ENCODE assay signal across 34 cellular contexts in the genomic region with DNA sequence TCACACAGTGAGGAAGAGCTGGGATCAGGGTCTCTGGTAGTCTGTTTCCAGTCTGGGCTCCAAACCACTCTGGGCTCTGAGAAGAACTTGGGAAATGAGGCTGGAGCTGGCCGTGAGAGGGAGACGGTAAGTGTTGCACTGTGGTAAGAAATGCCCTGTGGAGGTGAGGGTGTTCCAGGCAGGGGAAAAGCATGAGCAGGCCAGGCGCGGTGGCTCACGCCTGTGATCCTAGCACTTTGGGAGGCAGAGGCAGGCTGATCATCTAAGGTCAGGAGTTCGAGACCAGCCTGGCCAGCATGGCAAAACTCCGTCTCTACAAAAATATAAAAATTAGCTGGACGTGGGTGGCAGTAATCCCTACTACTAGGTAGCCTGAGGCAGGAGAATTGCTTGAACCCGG. TPM values are rescaled to one million over a fixed set of nuclear protein-coding genes. Genes with fewer than 3 reads are reported as not detected.
DNase-seq lines count a peak whose midpoint lies in the region; ATAC-seq and TF ChIP-seq lines count a peak whose summit lies in the region.
"Had no signal": no experiment of that assay in that cellular context is flagged by ENCODE, and none has a peak within 500 bp of the region (broad histone marks: within the 10 kb centered on the region; RNA-seq: fewer than 3 reads in every experiment).

No MANE protein-coding gene starts in this region.

- DNase-seq in HFFc6 (no peak), ascending aorta (ENCODE audit: low spot score in 2 of 2) (no peak), smooth muscle cell (lab: John Stamatoyannopoulos, UW; ENCODE audit: unreplicated experiment) (no peak), AML-193 (lab: John Stamatoyannopoulos, UW) (no peak)
- DNase-seq in stimulated activated CD4-positive, alpha-beta T cell treated with anti-CD3 and anti-CD28 coated beads, Interleukin-4, amount 100 ng/mL, for 1 hour = no peak
- DNase-seq: activated CD4-positive, alpha-beta T cell treated with anti-CD3 and anti-CD28 coated beads for 4 hours; activated effector memory CD4-positive, alpha-beta T cell treated with Interleukin-2 at 50 U/mL for 16 hours; activated T-cell treated with anti-CD3 and anti-CD28 coated beads, Interleukin-2, amount 50 U/mL, for 1 hour; amygdala; DMS153; effector CD8-positive, alpha-beta T cell; islet precursor cell; Kasumi-1; midbrain; natural killer cell; NCI-H1436; NCI-H2081 treated with DMSO at 0.1 percent for 48 hours; NCI-H345; NCI-H69; occipital lobe; SIG-M5; stimulated activated CD4-positive, alpha-beta T cell treated with anti-CD3 and anti-CD28 coated beads, Interleukin-2, amount 100 ng/mL, for 48 hours; SW 1271; upper lobe of left lung had no signal

- no peak overlapping the region for H3K4me3 Mint-ChIP-seq in HFFc6
- H3K4me3 Mint-ChIP-seq: natural killer cell had no signal

- H3K4me1 ChIP-seq in ascending aorta (peaks cover 23 to 42% of the 10 kb centered on the region in 2 donors), muscle layer of duodenum (ENCODE audit: control insufficient read depth in 1 of 2, insufficient read depth in 2 of 2, low read length in 2 of 2) (peaks cover 0 to 8% of the 10 kb centered on the region in 2 donors), skeletal muscle tissue (ENCODE audit: control insufficient read depth in 3 of 3, insufficient read depth in 3 of 3, low read length in 3 of 3) (peaks cover 64 to 90% (median 79%) of the 10 kb centered on the region in 3 donors), smooth muscle cell (ENCODE audit: low read depth) (peaks cover 9% of the 10 kb centered on the region)
- H3K4me1 ChIP-seq: HAP-1 had no signal

- TF ChIP-seq CTCF in HFFc6 (IDR thresholded peaks at IDR 0.05) (no peak), ascending aorta (IDR thresholded peaks at IDR 0.05) (no peak), smooth muscle cell (IDR thresholded peaks at IDR 0.05; ENCODE audit: borderline replicate concordance, insufficient read depth, poor library complexity, severe bottlenecking) (no peak)

- H3K4me3 ChIP-seq in ascending aorta (no peak overlapping the region), muscle layer of duodenum (ENCODE audit: low read depth in 1 of 2, low read length in 2 of 2) (no peak overlapping the region), skeletal muscle tissue (ENCODE audit: low read length in 3 of 3) (peak overlapping the region in 1 of 3 donors; percentile 4), smooth muscle cell (no peak overlapping the region)
- H3K4me3 ChIP-seq: BLaER1 treated with 17β-estradiol and CSF1 and Interleukin-3, amounts not matched to agents 10 nM and 100 nM; GM12878; HAP-1; upper lobe of left lung had no signal

- no peaks in the 10 kb centered on the region for H4K20me1 ChIP-seq in smooth muscle cell (ENCODE audit: low read depth)
- H4K20me1 ChIP-seq: BLaER1 treated with 17β-estradiol and CSF1 and Interleukin-3, amounts not matched to agents 10 nM and 100 nM had no signal

- no peak for ATAC-seq in GM19463 (IDR thresholded peaks at IDR 0.05; ENCODE audit: unreplicated experiment)
- ATAC-seq: GM12878, natural killer cell, Panc1 had no signal

- 93% methylated on average over 9 of the region's 9 CpGs for WGBS in smooth muscle cell (ENCODE audit: low lambda C conversion rate)

- H2AFZ ChIP-seq in smooth muscle cell (ENCODE audit: low read depth) = no peak overlapping the region

- no peaks in the 10 kb centered on the region; the same call in 1 of the 2 replicates for H3K27me3 Mint-ChIP-seq in HFFc6 (ENCODE audit: insufficient read depth)

- peaks cover 5% of the 10 kb centered on the region; the same call in 1 of the 2 replicates for H3K36me3 Mint-ChIP-seq in HFFc6 (ENCODE audit: low read depth)
- H3K36me3 Mint-ChIP-seq: activated naive CD4-positive, alpha-beta T cell treated with anti-CD3 and anti-CD28 coated beads, Interleukin-2, amount 50 U/mL, for 72 hours; natural killer cell had no signal

- no peaks in the 10 kb centered on the region for H3K79me2 ChIP-seq in smooth muscle cell (ENCODE audit: low read depth)

- peaks cover 84% of the 10 kb centered on the region for H3K4me1 Mint-ChIP-seq in HFFc6 (ENCODE audit: low read depth)

- H3F3A ChIP-seq in smooth muscle cell (ENCODE audit: low read depth) = peaks cover 24% of the 10 kb centered on the region

- peak overlapping the region; percentile 27 to 94 (median 88) for H3K9ac ChIP-seq in skeletal muscle tissue (ENCODE audit: low read depth in 1 of 3, low read length in 3 of 3)
- no peak overlapping the region for H3K9ac ChIP-seq in smooth muscle cell (ENCODE audit: low read depth)
- H3K9ac ChIP-seq: BLaER1 treated with 17β-estradiol and CSF1 and Interleukin-3, amounts not matched to agents 10 nM and 100 nM had no signal

- H3K9me3 ChIP-seq in ascending aorta (no peaks in the 10 kb centered on the region), muscle layer of duodenum (ENCODE audit: control insufficient read depth in 1 of 2, low read length in 2 of 2) (no peaks in the 10 kb centered on the region), skeletal muscle tissue (ENCODE audit: control insufficient read depth in 3 of 3, low read length in 3 of 3) (no peaks in the 10 kb centered on the region), smooth muscle cell (replicated peaks; ENCODE audit: low read depth) (no peaks in the 10 kb centered on the region)
- H3K9me3 ChIP-seq: BLaER1 treated with 17β-estradiol and CSF1 and Interleukin-3, amounts not matched to agents 10 nM and 100 nM; HAP-1; upper lobe of left lung had no signal

- no peak overlapping the region for H3K4me2 ChIP-seq in smooth muscle cell
- H3K4me2 ChIP-seq: BLaER1 treated with 17β-estradiol and CSF1 and Interleukin-3, amounts not matched to agents 10 nM and 100 nM had no signal

- peak overlapping the region; percentile 49; the same call in 1 of the 2 replicates for H3K27ac Mint-ChIP-seq in HFFc6
- H3K27ac Mint-ChIP-seq: natural killer cell had no signal

- no peaks in the 10 kb centered on the region for H3K9me3 Mint-ChIP-seq in HFFc6
- H3K9me3 Mint-ChIP-seq: activated naive CD4-positive, alpha-beta T cell treated with anti-CD3 and anti-CD28 coated beads, Interleukin-2, amount 50 U/mL, for 72 hours; natural killer cell had no signal

- H3K36me3 ChIP-seq in ascending aorta (no peaks in the 10 kb centered on the region), muscle layer of duodenum (ENCODE audit: control insufficient read depth in 1 of 2, insufficient read depth in 2 of 2, low read length in 2 of 2) (no peaks in the 10 kb centered on the region), skeletal muscle tissue (ENCODE audit: control insufficient read depth in 3 of 3, insufficient read depth in 3 of 3, low read length in 3 of 3) (no peaks in the 10 kb centered on the region), smooth muscle cell (ENCODE audit: low read depth) (no peaks in the 10 kb centered on the region)
- H3K36me3 ChIP-seq: BLaER1 treated with 17β-estradiol and CSF1 and Interleukin-3, amounts not matched to agents 10 nM and 100 nM; HAP-1; upper lobe of left lung had no signal

- H3K27me3 ChIP-seq in ascending aorta (no peaks in the 10 kb centered on the region), muscle layer of duodenum (ENCODE audit: low read depth, low read length) (no peaks in the 10 kb centered on the region), skeletal muscle tissue (ENCODE audit: control insufficient read depth in 3 of 3, insufficient read depth in 3 of 3, low read length in 3 of 3) (no peaks in the 10 kb centered on the region), smooth muscle cell (ENCODE audit: low read depth) (no peaks in the 10 kb centered on the region)
- H3K27me3 ChIP-seq: BLaER1 treated with 17β-estradiol and CSF1 and Interleukin-3, amounts not matched to agents 10 nM and 100 nM; upper lobe of left lung had no signal

- H3K27ac ChIP-seq in ascending aorta (peak overlapping the region; percentile 88 to 94), muscle layer of duodenum (ENCODE audit: low read length) (peak overlapping the region; percentile 24), skeletal muscle tissue (ENCODE audit: low read depth, low read length) (peak overlapping the region; percentile 99), smooth muscle cell (ENCODE audit: low read depth) (no peak overlapping the region)
- H3K27ac ChIP-seq: BLaER1 treated with 17β-estradiol and CSF1 and Interleukin-3, amounts not matched to agents 10 nM and 100 nM; epithelial cell of prostate; upper lobe of left lung; VCaP had no signal

- intact Hi-C loops in ascending aorta (cut with DNase I) = loop anchor here (1.0 to 5.0 kb wide), 4 partner anchors 27 to 238 kb away; no protein-coding TSS in a partner anchor

RNA-seq across cellular contexts. Expression of a gene that starts 14.3 kb away (rescaled TPM):
- under 1 TPM in 5 of 6 experiments, not detected in 1; 0.12 to 0.37 (median 0.19) TPM for total RNA-seq in HFFc6 (2021; fragmentation: NEBNext Ultra II Directional; extraction: Animal tissue kit (Norgen Biotek cat#: 25700))
- total RNA-seq in ascending aorta (182 TPM), skeletal muscle tissue (3,588 TPM), smooth muscle cell (103 and 127 TPM in 2 replicates)
- polyA plus RNA-seq in smooth muscle cell = 106 and 109 TPM in 2 replicates
- total RNA-seq: activated naive CD4-positive, alpha-beta T cell treated with anti-CD3 and anti-CD28 coated beads, Interleukin-2, amount 50 U/mL, for 72 hours; natural killer cell had no signal
- polyA plus RNA-seq: GM12878 had no signal

RNA-seq across cellular contexts. Expression of a gene that starts 16.1 kb away (rescaled TPM):
- total RNA-seq in HFFc6 (2021; fragmentation: NEBNext Ultra II Directional; extraction: Animal tissue kit (Norgen Biotek cat#: 25700)) = 10 to 100 TPM; 46.9 to 59.4 (median 53.0) TPM
- total RNA-seq in ascending aorta (113 TPM), skeletal muscle tissue (25.1 TPM), smooth muscle cell (24.9 and 137 TPM in 2 replicates)
- polyA plus RNA-seq in smooth muscle cell = 48.1 and 61.8 TPM in 2 replicates

RNA-seq across cellular contexts. Expression of a gene that starts 30.8 kb away (rescaled TPM):
- total RNA-seq in HFFc6 (2021; fragmentation: NEBNext Ultra II Directional; extraction: Animal tissue kit (Norgen Biotek cat#: 25700)) = 10 to 100 TPM; 80.9 to 89.5 (median 84.7) TPM
- total RNA-seq in ascending aorta = 390 TPM
- total RNA-seq in skeletal muscle tissue = 95.5 TPM
- 14.9 and 38.8 TPM in 2 replicates for total RNA-seq in smooth muscle cell
- 37.8 and 40.5 TPM in 2 replicates for polyA plus RNA-seq in smooth muscle cell

Comparison
In these comparisons a context has a peak if more than half of its experiments do, and no peak if none do; other contexts are left out.
1. RNA of a gene that starts 14.3 kb away (total RNA-seq): 3,588 TPM in skeletal muscle tissue (single experiment), 182 TPM in ascending aorta (single experiment) and 103 to 127 TPM in smooth muscle cell; 0.12 to 0.37 TPM in HFFc6; every median in the first group is over 10 times any median in the second.